Comparison of ENCODE assay signal across 1 cellular context in genomic region chr22:50001388-50002231, GRCh38.
TF ChIP-seq lines count a peak whose summit lies in the region.

No MANE protein-coding gene starts in this region.

TF ChIP-seq in K562, 482 proteins besides CTCF, POLR2A, EP300 and RAD21 (continues in another document):
- no peak for TF ChIP-seq HEY1 (CRISPR knock-in tag; IDR thresholded peaks at IDR 0.05; ENCODE audit: borderline replicate concordance)
- no peak for TF ChIP-seq AFF4 (CRISPR knock-in tag; IDR thresholded peaks at IDR 0.05)
- TF ChIP-seq PATZ1 (CRISPR knock-in tag; IDR thresholded peaks at IDR 0.05; ENCODE audit: borderline replicate concordance): no peak
- no peak for TF ChIP-seq RFX7 (CRISPR knock-in tag; IDR thresholded peaks at IDR 0.05)
- no peak for TF ChIP-seq ZNF609 (CRISPR knock-in tag; IDR thresholded peaks at IDR 0.05; ENCODE audit: borderline replicate concordance)
- TF ChIP-seq MBD1 (CRISPR knock-in tag; IDR thresholded peaks at IDR 0.05): no peak
- no peak for TF ChIP-seq ZNF316 (IDR thresholded peaks at IDR 0.05)
- TF ChIP-seq SIN3A (IDR thresholded peaks at IDR 0.05; ENCODE audit: borderline replicate concordance in 2 of 2, control insufficient read depth in 1 of 2, low read depth in 2 of 2, low read length in 2 of 2): no peak
- no peak for TF ChIP-seq ZNF175 (CRISPR knock-in tag; IDR thresholded peaks at IDR 0.05; ENCODE audit: low read depth)
- no peak for TF ChIP-seq ZNF398 (CRISPR knock-in tag; IDR thresholded peaks at IDR 0.05)
- no peak for TF ChIP-seq ZKSCAN1 (IDR thresholded peaks at IDR 0.05; ENCODE audit: low read depth, low read length)
- no peak for TF ChIP-seq RBM22 (IDR thresholded peaks at IDR 0.05; ENCODE audit: low read depth, low read length, poor library complexity, severe bottlenecking)
- TF ChIP-seq HOMEZ (CRISPR knock-in tag; IDR thresholded peaks at IDR 0.05): no peak
- no peak for TF ChIP-seq ELK1 (CRISPR knock-in tag; IDR thresholded peaks at IDR 0.05)
- TF ChIP-seq ATF7 (IDR thresholded peaks at IDR 0.05): no peak
- no peak for TF ChIP-seq HCFC1 (IDR thresholded peaks at IDR 0.05; ENCODE audit: low read depth, low read length)
- no peak for TF ChIP-seq PHTF2 (CRISPR knock-in tag; IDR thresholded peaks at IDR 0.05)
- no peak for TF ChIP-seq YY1 (IDR thresholded peaks at IDR 0.05; ENCODE audit: borderline replicate concordance in 1 of 3, control insufficient read depth in 1 of 3, extremely low read depth in 1 of 3, insufficient read depth in 3 of 3, insufficient read length in 1 of 3, insufficient replicate concordance in 2 of 3, low read depth in 1 of 3, low read length in 2 of 3)
- no peak for TF ChIP-seq SMAD1 (IDR thresholded peaks at IDR 0.05; ENCODE audit: low read depth, low read length, partially characterized antibody)
- no peak for TF ChIP-seq PYGO2 (tag; IDR thresholded peaks at IDR 0.05)
- no peak for TF ChIP-seq ETV1 (tag; conservative IDR thresholded peaks at IDR 0.05; ENCODE audit: low read depth)
- TF ChIP-seq HSF4 (CRISPR knock-in tag; IDR thresholded peaks at IDR 0.05; ENCODE audit: borderline replicate concordance): no peak
- TF ChIP-seq ZNF407 (IDR thresholded peaks at IDR 0.05; ENCODE audit: low read depth): no peak
- no peak for TF ChIP-seq CXXC5 (CRISPR knock-in tag; IDR thresholded peaks at IDR 0.05)
- no peak for TF ChIP-seq FOXK1 (CRISPR knock-in tag; IDR thresholded peaks at IDR 0.05; ENCODE audit: borderline replicate concordance)
- TF ChIP-seq HMG20A (CRISPR knock-in tag; conservative IDR thresholded peaks at IDR 0.05): no peak
- TF ChIP-seq SREBF1 (IDR thresholded peaks at IDR 0.05; ENCODE audit: borderline replicate concordance, low read depth, low read length): no peak
